ENCODE assay signal across 22 cellular contexts in genomic region chr13:109357751-109358150, GRCh38.
"Had no signal": no experiment of that assay in that cellular context is flagged by ENCODE, and none has a peak within 500 bp of the region (broad histone marks: within the 10 kb centered on the region; RNA-seq: fewer than 3 reads in every experiment).

No MANE protein-coding gene starts in this region.

- H3K9me3 Mint-ChIP-seq: activated naive CD4-positive, alpha-beta T cell treated with anti-CD3 and anti-CD28 coated beads, Interleukin-2, amount 50 U/mL, for 24 hours; activated T-cell treated with anti-CD3 and anti-CD28 coated beads, Interleukin-2, amount 50 U/mL, for 72 hours; brain; memory B cell; naive thymus-derived CD4-positive, alpha-beta T cell; neural progenitor cell; T-helper 1 cell treated with Interleukin-12 subunit alpha and Interleukin-12 subunit beta and Interleukin-4 antibody, amounts not matched to agents 30 μg/mL and 1 μg/mL, for 36 hours had no signal

- H3K27me3 ChIP-seq: heart right ventricle, neural progenitor cell, stomach, vagina had no signal

- H3K4me3 Mint-ChIP-seq: activated naive CD4-positive, alpha-beta T cell treated with anti-CD3 and anti-CD28 coated beads, Interleukin-2, amount 50 U/mL, for 24 hours; activated T-cell treated with anti-CD3 and anti-CD28 coated beads, Interleukin-2, amount 50 U/mL, for 72 hours; brain; memory B cell; naive thymus-derived CD4-positive, alpha-beta T cell; neural progenitor cell; stimulated activated effector memory CD8-positive, alpha-beta T cell treated with anti-CD3 and anti-CD28 coated beads, Interleukin-12 subunit alpha, Interleukin-12 subunit beta, amount 100 ng/mL, for 72 hours; T-helper 1 cell treated with Interleukin-12 subunit alpha and Interleukin-12 subunit beta and Interleukin-4 antibody, amounts not matched to agents 30 μg/mL and 1 μg/mL, for 36 hours had no signal

- H3K27ac Mint-ChIP-seq: activated naive CD4-positive, alpha-beta T cell treated with anti-CD3 and anti-CD28 coated beads, Interleukin-2, amount 50 U/mL, for 24 hours; activated T-cell treated with anti-CD3 and anti-CD28 coated beads, Interleukin-2, amount 50 U/mL, for 72 hours; memory B cell; naive thymus-derived CD4-positive, alpha-beta T cell; neural progenitor cell; stimulated activated effector memory CD8-positive, alpha-beta T cell treated with anti-CD3 and anti-CD28 coated beads, Interleukin-12 subunit alpha, Interleukin-12 subunit beta, amount 100 ng/mL, for 72 hours; T-helper 1 cell treated with Interleukin-12 subunit alpha and Interleukin-12 subunit beta and Interleukin-4 antibody, amounts not matched to agents 30 μg/mL and 1 μg/mL, for 36 hours had no signal

- H3K4me1 Mint-ChIP-seq: activated naive CD4-positive, alpha-beta T cell treated with anti-CD3 and anti-CD28 coated beads, Interleukin-2, amount 50 U/mL, for 24 hours; memory B cell; naive thymus-derived CD4-positive, alpha-beta T cell; stimulated activated effector memory CD8-positive, alpha-beta T cell treated with anti-CD3 and anti-CD28 coated beads, Interleukin-12 subunit alpha, Interleukin-12 subunit beta, amount 100 ng/mL, for 72 hours had no signal

- H2AFZ ChIP-seq: neural progenitor cell had no signal

- ATAC-seq: activated T-cell treated with anti-CD3 and anti-CD28 coated beads, Interleukin-2, amount 50 U/mL, for 72 hours; heart right ventricle; left ventricle myocardium superior; naive thymus-derived CD4-positive, alpha-beta T cell; psoas muscle; right cardiac atrium; stimulated activated effector memory CD8-positive, alpha-beta T cell treated with anti-CD3 and anti-CD28 coated beads, Interleukin-12 subunit alpha, Interleukin-12 subunit beta, amount 100 ng/mL, for 72 hours had no signal

- H3K36me3 ChIP-seq: heart right ventricle, neural progenitor cell, stomach, vagina had no signal

- DNase-seq: activated CD4-positive, alpha-beta T cell treated with anti-CD3 and anti-CD28 coated beads for 1 hour; activated CD8-positive, alpha-beta memory T cell treated with anti-CD3 and anti-CD28 coated beads for 24 hours; activated effector memory CD4-positive, alpha-beta T cell treated with anti-CD3 and anti-CD28 coated beads, Interleukin-2, amount 50 U/mL, for 16 hours; activated T-cell treated with anti-CD3 and anti-CD28 coated beads, Interleukin-2, amount 50 U/mL, for 72 hours; caudate nucleus; heart right ventricle; left ventricle myocardium superior; naive thymus-derived CD4-positive, alpha-beta T cell; psoas muscle; right cardiac atrium; stimulated activated CD4-positive, alpha-beta T cell treated with anti-CD3 and anti-CD28 coated beads, Interleukin-4, amount 100 ng/mL, for 24 hours; stomach had no signal

- H3K4me2 ChIP-seq: neural progenitor cell had no signal

- H3K4me3 ChIP-seq: heart right ventricle, neural progenitor cell, psoas muscle, skin epidermis, stomach, vagina had no signal

- H3K27ac ChIP-seq: heart right ventricle, neural progenitor cell, psoas muscle, skin epidermis, stomach, vagina had no signal

- H3K9me3 ChIP-seq: heart right ventricle, psoas muscle, stomach, vagina had no signal

- H3K4me1 ChIP-seq: neural progenitor cell, psoas muscle, stomach, vagina had no signal

- H3K36me3 Mint-ChIP-seq: activated naive CD4-positive, alpha-beta T cell treated with anti-CD3 and anti-CD28 coated beads, Interleukin-2, amount 50 U/mL, for 24 hours; brain; memory B cell; naive thymus-derived CD4-positive, alpha-beta T cell; neural progenitor cell; stimulated activated effector memory CD8-positive, alpha-beta T cell treated with anti-CD3 and anti-CD28 coated beads, Interleukin-12 subunit alpha, Interleukin-12 subunit beta, amount 100 ng/mL, for 72 hours had no signal

- H3K9ac ChIP-seq: neural progenitor cell had no signal

- H3K27me3 Mint-ChIP-seq: memory B cell had no signal

- FAIRE-seq: colon, endometrium had no signal
